In the genomic region with DNA sequence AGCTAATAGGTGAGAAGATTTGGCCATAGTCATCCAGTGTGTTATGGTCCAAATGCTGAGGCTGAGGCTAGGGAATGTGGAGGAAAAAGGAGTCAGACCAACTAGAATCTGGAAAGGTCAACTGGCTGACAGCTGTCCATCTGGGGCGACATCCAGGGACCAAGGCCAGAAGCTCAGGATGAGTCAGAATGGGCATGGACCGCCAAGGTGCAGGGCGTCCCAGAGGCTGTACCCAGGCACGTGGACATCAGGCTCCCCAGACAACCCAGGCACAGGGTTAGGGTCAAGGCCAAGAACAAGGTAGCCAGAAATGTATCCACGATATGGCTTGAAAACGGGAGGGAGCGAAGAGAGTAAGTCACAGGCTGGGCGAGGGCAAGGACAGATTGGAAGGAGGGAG, we compare ENCODE assay signal across 39 cellular contexts. TPM values are rescaled to one million over a fixed set of nuclear protein-coding genes. Genes with fewer than 3 reads are reported as not detected.
"Had no signal": no experiment of that assay in that cellular context is flagged by ENCODE, and none has a peak within 500 bp of the region (broad histone marks: within the 10 kb centered on the region; RNA-seq: fewer than 3 reads in every experiment).

No MANE protein-coding gene starts in this region.

- H3K27ac Mint-ChIP-seq: activated B cell treated with CpG ODN at 0.5 μM for 24 hours; activated CD8-positive, alpha-beta T cell treated with anti-CD3 and anti-CD28 coated beads for 36 hours; activated naive CD4-positive, alpha-beta T cell treated with anti-CD3 and anti-CD28 coated beads, Interleukin-2, amount 50 U/mL, for 24 hours; activated T-cell treated with anti-CD3 and anti-CD28 coated beads, Interleukin-2, amount 50 U/mL, for 72 hours; activated T-helper 17 cell treated with anti-CD3 and anti-CD28 coated beads, Interleukin-2, amount 50 U/mL, for 72 hours; T-cell; T-helper 17 cell had no signal

- H3K27me3 Mint-ChIP-seq: activated B cell treated with CpG ODN at 0.5 μM for 24 hours; activated CD8-positive, alpha-beta T cell treated with anti-CD3 and anti-CD28 coated beads for 36 hours; activated naive CD4-positive, alpha-beta T cell treated with anti-CD3 and anti-CD28 coated beads, Interleukin-2, amount 50 U/mL, for 24 hours; activated T-helper 17 cell treated with anti-CD3 and anti-CD28 coated beads, Interleukin-2, amount 50 U/mL, for 72 hours; T-cell; T-helper 17 cell had no signal

- ATAC-seq: activated CD8-positive, alpha-beta T cell treated with anti-CD3 and anti-CD28 coated beads for 36 hours; activated T-cell treated with anti-CD3 and anti-CD28 coated beads, Interleukin-2, amount 50 U/mL, for 72 hours; Right ventricle myocardium inferior; SK-N-SH treated with all-trans-retinoic acid at 6 μM for 48 hours; T-cell; T-helper 17 cell had no signal

- H3K4me3 Mint-ChIP-seq: activated B cell treated with CpG ODN at 0.5 μM for 24 hours; activated CD8-positive, alpha-beta T cell treated with anti-CD3 and anti-CD28 coated beads for 36 hours; activated naive CD4-positive, alpha-beta T cell treated with anti-CD3 and anti-CD28 coated beads, Interleukin-2, amount 50 U/mL, for 24 hours; activated T-cell treated with anti-CD3 and anti-CD28 coated beads, Interleukin-2, amount 50 U/mL, for 72 hours; activated T-helper 17 cell treated with anti-CD3 and anti-CD28 coated beads, Interleukin-2, amount 50 U/mL, for 72 hours; T-cell; T-helper 17 cell had no signal

- H3K36me3 ChIP-seq: brain microvascular endothelial cell had no signal

- H3K27me3 ChIP-seq: brain microvascular endothelial cell had no signal

- H3K27ac ChIP-seq: brain microvascular endothelial cell, KMS-11, PC-9, RWPE1, VCaP had no signal

- H3K4me3 ChIP-seq: PC-9 had no signal

- H3K9me3 Mint-ChIP-seq: activated B cell treated with CpG ODN at 0.5 μM for 24 hours; activated naive CD4-positive, alpha-beta T cell treated with anti-CD3 and anti-CD28 coated beads, Interleukin-2, amount 50 U/mL, for 24 hours had no signal

- H3K4me1 Mint-ChIP-seq: activated B cell treated with CpG ODN at 0.5 μM for 24 hours had no signal

- DNase-seq: activated B cell treated with CpG ODN at 0.5 μM for 24 hours; activated CD4-positive, alpha-beta T cell treated with anti-CD3 and anti-CD28 coated beads for 4 hours; activated CD4-positive, alpha-beta T cell treated with anti-CD3 and anti-CD28 coated beads, Interleukin-2, amount 50 U/mL, for 1 hour; activated CD4-positive, CD25-positive, alpha-beta regulatory T cell treated with anti-CD3 and anti-CD28 coated beads, Interleukin-2, amount 50 U/mL, for 72 hours; activated CD8-positive, alpha-beta T cell treated with anti-CD3 and anti-CD28 coated beads for 36 hours; activated effector memory CD4-positive, alpha-beta T cell treated with anti-CD3 and anti-CD28 coated beads, Interleukin-2, amount 50 U/mL, for 16 hours; activated naive CD4-positive, alpha-beta T cell; activated T-cell treated with anti-CD3 and anti-CD28 coated beads, Interleukin-2, amount 50 U/mL, for 1 hour; activated T-cell treated with anti-CD3 and anti-CD28 coated beads, Interleukin-2, amount 50 U/mL, for 72 hours; amniotic stem cell; aorta; brain microvascular endothelial cell; central memory CD4-positive, alpha-beta T cell; MM.1S; MV-4-11; NCI-H1092 treated with DMSO at 0.1 percent for 48 hours; NCI-H1417; NCI-H146; NCI-H187; NCI-H2029 treated with DMSO at 0.1 percent for 48 hours; NCI-H2107; NCI-H2171; NCI-H510A; NCI-H526; NCI-H748 treated with DMSO at 0.1 percent for 48 hours; NK-92 treated with Interleukin-12 subunit alpha and Interleukin-12 subunit beta, amount 100 ng/mL, for 24 hours; PC-9; SIG-M5; T-cell; T-helper 17 cell had no signal

RNA-seq across cellular contexts. Expression of gene PTTG2, which starts 26.1 kb away (rescaled TPM):
- total RNA-seq: activated CD8-positive, alpha-beta T cell treated with anti-CD3 and anti-CD28 coated beads for 36 hours; activated T-cell treated with anti-CD3 and anti-CD28 coated beads, Interleukin-2, amount 50 U/mL, for 72 hours; LHCN-M2; SK-MEL-5 had no signal
